22 cellular contexts compared by ENCODE assay signal in genomic region chr16:89199241-89200123, GRCh38. TPM values are rescaled to one million over a fixed set of nuclear protein-coding genes. Genes with fewer than 3 reads are reported as not detected.
DNase-seq lines count a peak whose midpoint lies in the region; ATAC-seq, FAIRE-seq and TF ChIP-seq lines count a peak whose summit lies in the region.
"Had no signal": no experiment of that assay in that cellular context is flagged by ENCODE, and none has a peak within 500 bp of the region (broad histone marks: within the 10 kb centered on the region; RNA-seq: fewer than 3 reads in every experiment).

No MANE protein-coding gene starts in this region.

- no peak for DNase-seq in CD4-positive, CD25-positive, alpha-beta regulatory T cell
- DNase-seq in HTR-8/SVneo (ENCODE audit: insufficient read length, low spot score) = no peak
- no peak for DNase-seq in activated T-helper 2 cell treated with anti-CD3 and anti-CD28 coated beads, Interferon-gamma antibody, Interleukin-2, Interleukin-4, amounts not matched to agents 10 μg/mL and 5 μg/mL and 100 μg/mL, durations not matched to agents 14 hours and 24 hours and 36 hours (ENCODE audit: low spot score)
- no peak for DNase-seq in naive B cell
- no peak for DNase-seq in stimulated activated CD4-positive, alpha-beta T cell treated with anti-CD3 and anti-CD28 coated beads, Interleukin-4, amount 100 ng/mL, for 4 hours
- DNase-seq in endothelial cell (ENCODE audit: low spot score) = no peak
- DNase-seq in lower leg skin (ENCODE audit: low spot score in 2 of 2) = no peak
- no peak for DNase-seq in NCI-H524 treated with DMSO at 0.1 percent for 48 hours (lab: John Stamatoyannopoulos, UW)
- DNase-seq: activated gamma-delta T cell; amniotic stem cell; effector memory CD8-positive, alpha-beta T cell; HFFc6; hypothalamus; left ventricle myocardium inferior; MV-4-11; natural killer cell; NCI-H2107; stomach had no signal

- no peak for ATAC-seq in CD4-positive, CD25-positive, alpha-beta regulatory T cell (ENCODE audit: low read depth in 2 of 2)
- ATAC-seq in naive B cell (ENCODE audit: low read depth in 2 of 2) = no peak
- ATAC-seq: effector memory CD8-positive, alpha-beta T cell; natural killer cell had no signal

- H3K36me3 ChIP-seq in CD4-positive, CD25-positive, alpha-beta regulatory T cell (ENCODE audit: control insufficient read depth, insufficient read depth, low read length) = no peaks in the 10 kb centered on the region
- H3K36me3 ChIP-seq: left ventricle myocardium inferior, stomach had no signal

- peaks cover 0 to 21% (median 8%) of the 10 kb centered on the region in 4 donors for H3K4me1 Mint-ChIP-seq in CD4-positive, CD25-positive, alpha-beta regulatory T cell
- H3K4me1 Mint-ChIP-seq in activated T-helper 2 cell treated with anti-CD3 and anti-CD28 coated beads, Interferon-gamma antibody, Interleukin-2, Interleukin-4, amounts not matched to agents 10 μg/mL and 5 μg/mL and 100 μg/mL, durations not matched to agents 14 hours and 24 hours and 36 hours (ENCODE audit: low read depth) = peaks cover 2% of the 10 kb centered on the region
- peaks cover 12 to 18% (median 14%) of the 10 kb centered on the region in 3 donors for H3K4me1 Mint-ChIP-seq in naive B cell
- peaks cover 7% of the 10 kb centered on the region for H3K4me1 Mint-ChIP-seq in endothelial cell (ENCODE audit: unreplicated experiment)

- no peak for TF ChIP-seq CTCF in endothelial cell (IDR thresholded peaks at IDR 0.05; ENCODE audit: unreplicated experiment)
- TF ChIP-seq CTCF in lower leg skin (IDR thresholded peaks at IDR 0.05) = no peak

- H3K27me3 Mint-ChIP-seq in CD4-positive, CD25-positive, alpha-beta regulatory T cell = peaks cover 33% of the 10 kb centered on the region
- peaks cover 28% of the 10 kb centered on the region for H3K27me3 Mint-ChIP-seq in activated T-helper 2 cell treated with anti-CD3 and anti-CD28 coated beads, Interferon-gamma antibody, Interleukin-2, Interleukin-4, amounts not matched to agents 10 μg/mL and 5 μg/mL and 100 μg/mL, durations not matched to agents 14 hours and 24 hours and 36 hours (ENCODE audit: low read depth)
- H3K27me3 Mint-ChIP-seq in naive B cell = peaks cover 17 to 68% (median 35%) of the 10 kb centered on the region in 3 donors
- peaks cover 15% of the 10 kb centered on the region for H3K27me3 Mint-ChIP-seq in endothelial cell (ENCODE audit: unreplicated experiment)

- no peak overlapping the region for H3K27ac Mint-ChIP-seq in CD4-positive, CD25-positive, alpha-beta regulatory T cell
- no peak overlapping the region for H3K27ac Mint-ChIP-seq in activated T-helper 2 cell treated with anti-CD3 and anti-CD28 coated beads, Interferon-gamma antibody, Interleukin-2, Interleukin-4, amounts not matched to agents 10 μg/mL and 5 μg/mL and 100 μg/mL, durations not matched to agents 14 hours and 24 hours and 36 hours
- H3K27ac Mint-ChIP-seq in naive B cell (no peak overlapping the region), endothelial cell (ENCODE audit: unreplicated experiment) (no peak overlapping the region)
- H3K27ac Mint-ChIP-seq: HFFc6, natural killer cell had no signal

- no peak overlapping the region for H3K4me3 ChIP-seq in CD4-positive, CD25-positive, alpha-beta regulatory T cell (ENCODE audit: low read depth, low read length)
- H3K4me3 ChIP-seq in lower leg skin (ENCODE audit: low read depth, poor library complexity, severe bottlenecking) = no peak overlapping the region
- H3K4me3 ChIP-seq: left ventricle myocardium inferior, psoas muscle had no signal

- H3K4me1 ChIP-seq in CD4-positive, CD25-positive, alpha-beta regulatory T cell (ENCODE audit: control insufficient read depth, insufficient read depth, low read length, poor library complexity, severe bottlenecking) = peaks cover 14% of the 10 kb centered on the region
- H3K4me1 ChIP-seq: psoas muscle had no signal

- peak; percentile 9 for FAIRE-seq in HTR-8/SVneo (lab: Jason Lieb, UNC)
- FAIRE-seq: RCC 7860 had no signal

- WGBS in lower leg skin, 2 donors = 67 to 73% methylated on average over 13 to 15 of the region's 22 CpGs

- TF ChIP-seq POLR2A in lower leg skin (IDR thresholded peaks at IDR 0.05) = no peak

- H3K27ac ChIP-seq in CD4-positive, CD25-positive, alpha-beta regulatory T cell (ENCODE audit: insufficient read depth, low read length, poor library complexity, severe bottlenecking) = no peak overlapping the region
- H3K27ac ChIP-seq: left ventricle myocardium inferior, psoas muscle, stomach, VCaP had no signal

- peaks cover 14% of the 10 kb centered on the region for H3K27me3 ChIP-seq in CD4-positive, CD25-positive, alpha-beta regulatory T cell (ENCODE audit: control insufficient read depth, insufficient read depth, low read length)

- intact Hi-C loops in activated T-helper 2 cell treated with anti-CD3 and anti-CD28 coated beads, Interferon-gamma antibody, Interleukin-2, Interleukin-4, amounts not matched to agents 10 μg/mL and 5 μg/mL and 100 μg/mL, durations not matched to agents 14 hours and 24 hours and 36 hours (cut with micrococcal nuclease) = no loop called here
- intact Hi-C loops in lower leg skin (cut with DNase I; ENCODE audit: low total_unique reads) = no loop called here

- H3K36me3 Mint-ChIP-seq in CD4-positive, CD25-positive, alpha-beta regulatory T cell = no peaks in the 10 kb centered on the region
- H3K36me3 Mint-ChIP-seq in activated T-helper 2 cell treated with anti-CD3 and anti-CD28 coated beads, Interferon-gamma antibody, Interleukin-2, Interleukin-4, amounts not matched to agents 10 μg/mL and 5 μg/mL and 100 μg/mL, durations not matched to agents 14 hours and 24 hours and 36 hours (ENCODE audit: low read depth) = peaks cover 6% of the 10 kb centered on the region
- peaks cover 0 to 8% of the 10 kb centered on the region in 2 donors for H3K36me3 Mint-ChIP-seq in naive B cell
- peaks cover 8% of the 10 kb centered on the region for H3K36me3 Mint-ChIP-seq in endothelial cell (ENCODE audit: low read depth, unreplicated experiment)
- H3K36me3 Mint-ChIP-seq: natural killer cell had no signal

- H3K9me3 ChIP-seq in CD4-positive, CD25-positive, alpha-beta regulatory T cell (ENCODE audit: control insufficient read depth in 2 of 2, low read length in 2 of 2) = no peaks in the 10 kb centered on the region
- H3K9me3 ChIP-seq: psoas muscle had no signal

- peaks cover 0 to 7% (median 0%) of the 10 kb centered on the region in 7 donors for H3K9me3 Mint-ChIP-seq in CD4-positive, CD25-positive, alpha-beta regulatory T cell
- H3K9me3 Mint-ChIP-seq in activated T-helper 2 cell treated with anti-CD3 and anti-CD28 coated beads, Interferon-gamma antibody, Interleukin-2, Interleukin-4, amounts not matched to agents 10 μg/mL and 5 μg/mL and 100 μg/mL, durations not matched to agents 14 hours and 24 hours and 36 hours = peaks cover 7% of the 10 kb centered on the region
- H3K9me3 Mint-ChIP-seq in naive B cell (peaks cover 0 to 12% (median 7%) of the 10 kb centered on the region in 7 donors), endothelial cell (ENCODE audit: unreplicated experiment) (no peaks in the 10 kb centered on the region)
- H3K9me3 Mint-ChIP-seq: central memory CD8-positive, alpha-beta T cell; effector memory CD8-positive, alpha-beta T cell; natural killer cell had no signal

- peak overlapping the region in 3 of 4 donors; percentile 32 to 64 (median 33) for H3K4me3 Mint-ChIP-seq in CD4-positive, CD25-positive, alpha-beta regulatory T cell
- H3K4me3 Mint-ChIP-seq in activated T-helper 2 cell treated with anti-CD3 and anti-CD28 coated beads, Interferon-gamma antibody, Interleukin-2, Interleukin-4, amounts not matched to agents 10 μg/mL and 5 μg/mL and 100 μg/mL, durations not matched to agents 14 hours and 24 hours and 36 hours (ENCODE audit: low read depth) = peak overlapping the region; percentile 13
- H3K4me3 Mint-ChIP-seq in naive B cell (peak overlapping the region in 6 of 8 donors; percentile 16 to 53 (median 33)), endothelial cell (ENCODE audit: unreplicated experiment) (no peak overlapping the region)
- H3K4me3 Mint-ChIP-seq: effector memory CD8-positive, alpha-beta T cell; HFFc6 had no signal

RNA-seq across cellular contexts. Expression of gene SLC22A31, which starts 0.9 kb away (rescaled TPM):
- not detected for total RNA-seq in CD4-positive, CD25-positive, alpha-beta regulatory T cell
- under 1 TPM in 1 of 4 donors, not detected in 3; 0.14 TPM for polyA plus RNA-seq in CD4-positive, CD25-positive, alpha-beta regulatory T cell
- 0.71 and 1.1 TPM in 2 replicates for total RNA-seq in activated T-helper 2 cell treated with anti-CD3 and anti-CD28 coated beads, Interferon-gamma antibody, Interleukin-2, Interleukin-4, amounts not matched to agents 10 μg/mL and 5 μg/mL and 100 μg/mL, durations not matched to agents 14 hours and 24 hours and 36 hours
- not detected for polyA plus RNA-seq in naive B cell (ENCODE audit: low read depth in 6 of 6)
- total RNA-seq in endothelial cell (ENCODE audit: unreplicated experiment) (0.54 TPM), lower leg skin (1 to 10 TPM in 3 of 4 donors, under 1 TPM in 1; 0.97 to 2.2 (median 1.7) TPM)
- total RNA-seq: HFFc6, left ventricle myocardium inferior, psoas muscle had no signal

RNA-seq across cellular contexts. Expression of gene ZNF778, which starts 18.0 kb away (rescaled TPM):
- total RNA-seq in CD4-positive, CD25-positive, alpha-beta regulatory T cell = 7.9 TPM
- 1 to 10 TPM; 3.3 to 4.9 (median 3.9) TPM for polyA plus RNA-seq in CD4-positive, CD25-positive, alpha-beta regulatory T cell
- total RNA-seq in activated T-helper 2 cell treated with anti-CD3 and anti-CD28 coated beads, Interferon-gamma antibody, Interleukin-2, Interleukin-4, amounts not matched to agents 10 μg/mL and 5 μg/mL and 100 μg/mL, durations not matched to agents 14 hours and 24 hours and 36 hours = 5.6 and 7.7 TPM in 2 replicates
- polyA plus RNA-seq in naive B cell (ENCODE audit: low read depth in 6 of 6) = 1 to 10 TPM; 1.5 to 7.1 (median 4.2) TPM
- total RNA-seq in endothelial cell (ENCODE audit: unreplicated experiment) (35.5 TPM), lower leg skin (10 to 100 TPM; 10.9 to 34.8 (median 18.1) TPM)

RNA-seq across cellular contexts. Expression of gene CDH15, which starts 27.9 kb away (rescaled TPM):
- 0.17 TPM for total RNA-seq in CD4-positive, CD25-positive, alpha-beta regulatory T cell
- not detected for polyA plus RNA-seq in CD4-positive, CD25-positive, alpha-beta regulatory T cell
- total RNA-seq in activated T-helper 2 cell treated with anti-CD3 and anti-CD28 coated beads, Interferon-gamma antibody, Interleukin-2, Interleukin-4, amounts not matched to agents 10 μg/mL and 5 μg/mL and 100 μg/mL, durations not matched to agents 14 hours and 24 hours and 36 hours = not detected in 2 replicates
- not detected for polyA plus RNA-seq in naive B cell (ENCODE audit: low read depth in 6 of 6)
- total RNA-seq in endothelial cell (ENCODE audit: unreplicated experiment) (not detected), lower leg skin (not detected)
- total RNA-seq: left ventricle myocardium inferior, stomach had no signal
